Comparison of ENCODE assay signal across 8 cellular contexts in genomic region chr7:47581442-47581820, GRCh38. TPM values are rescaled to one million over a fixed set of nuclear protein-coding genes. Genes with fewer than 3 reads are reported as not detected.
DNase-seq lines count a peak whose midpoint lies in the region; ATAC-seq, FAIRE-seq and TF ChIP-seq lines count a peak whose summit lies in the region.

No MANE protein-coding gene starts in this region.

- TF ChIP-seq EP300 in gastroesophageal sphincter (IDR thresholded peaks at IDR 0.05): no peak

- H3K4me2 ChIP-seq in parathyroid adenoma (ENCODE audit: low read length): peak overlapping the region; percentile 90

- intact Hi-C loops in Calu3 (cut with micrococcal nuclease; ENCODE audit: unreplicated experiment): loop anchor here (2.0 kb wide), 1 partner anchor 143 kb away; no protein-coding TSS in a partner anchor

- DNase-seq in Calu3 (peak; percentile 56), RWPE2 (ENCODE audit: low spot score) (no peak), KBM-7 (no peak), RCC 7860 (ENCODE audit: low spot score) (no peak), NCI-H446 (lab: John Stamatoyannopoulos, UW) (no peak)

- no peaks in the 10 kb centered on the region for H3K27me3 Mint-ChIP-seq in Calu3 (ENCODE audit: unreplicated experiment)

- BruUV-seq in Calu3 (replicated peaks; lab: Mats Ljungman, UMichigan): no TSS peak

- H3K4me1 ChIP-seq in RWPE2 (ENCODE audit: insufficient read depth, poor library complexity, severe bottlenecking) (peaks cover 35% of the 10 kb centered on the region), gastroesophageal sphincter (peaks cover 3 to 80% (median 41%) of the 10 kb centered on the region in 3 donors), parathyroid adenoma (peaks cover 19% of the 10 kb centered on the region)

- H3K36me3 ChIP-seq in RWPE2 (ENCODE audit: low read depth) (peaks cover 19% of the 10 kb centered on the region), gastroesophageal sphincter (no peaks in the 10 kb centered on the region), parathyroid adenoma (ENCODE audit: control insufficient read depth, insufficient read depth, low read length) (no peaks in the 10 kb centered on the region)

- peak; percentile 22 for ATAC-seq in RWPE2 (ENCODE audit: low read depth)
- peak; percentile 11 for ATAC-seq in gastroesophageal sphincter
- no peak for ATAC-seq in HG02798 (IDR thresholded peaks at IDR 0.05; ENCODE audit: poor library complexity, unreplicated experiment)

- WGBS in gastroesophageal sphincter (ENCODE audit: low coverage in 1 of 2), 2 donors: 0% methylated on average over 1 of the region's 36 CpGs; no CpG with 5 or more reads in 1 of the 2 donors

- H3K27me3 ChIP-seq in RWPE2 (ENCODE audit: insufficient read depth, poor library complexity, severe bottlenecking) (no peaks in the 10 kb centered on the region), gastroesophageal sphincter (no peaks in the 10 kb centered on the region), parathyroid adenoma (ENCODE audit: control insufficient read depth, insufficient read depth, low read length) (no peaks in the 10 kb centered on the region)

- peaks cover 4% of the 10 kb centered on the region for H3K79me2 ChIP-seq in parathyroid adenoma

- peak overlapping the region; percentile 97 for H2AFZ ChIP-seq in parathyroid adenoma

- peak overlapping the region; percentile 20 for H3K9ac ChIP-seq in parathyroid adenoma

- no peaks in the 10 kb centered on the region for H3K9me3 Mint-ChIP-seq in Calu3 (ENCODE audit: low read depth, unreplicated experiment)

- peaks cover 56% of the 10 kb centered on the region for H3K4me1 Mint-ChIP-seq in Calu3 (ENCODE audit: low read depth, unreplicated experiment)

- H3K27ac ChIP-seq in RWPE2 (ENCODE audit: poor library complexity, severe bottlenecking) (peak overlapping the region; percentile 88), gastroesophageal sphincter (peak overlapping the region; percentile 16 to 88 (median 82)), parathyroid adenoma (no peak overlapping the region)

- in situ Hi-C loops in KBM-7 (cut with MboI; ENCODE audit: low pct_unique_long_range_greater_than_20kb, low sequenced_read_pairs): no loop called here

- peaks cover 57% of the 10 kb centered on the region for H3K36me3 Mint-ChIP-seq in Calu3 (ENCODE audit: insufficient read depth, unreplicated experiment)

- TF ChIP-seq POLR2A in gastroesophageal sphincter (IDR thresholded peaks at IDR 0.05): no peak

- H3K4me3 ChIP-seq in RWPE2 (ENCODE audit: severe bottlenecking) (peak overlapping the region; percentile 83), gastroesophageal sphincter (peak overlapping the region; percentile 67 to 83), parathyroid adenoma (ENCODE audit: low read depth, low read length) (peak overlapping the region; percentile 82)

- TF ChIP-seq CTCF in Calu3 (IDR thresholded peaks at IDR 0.05; ENCODE audit: unreplicated experiment): no peak
- no peak for TF ChIP-seq CTCF in RWPE2 (IDR thresholded peaks at IDR 0.05; ENCODE audit: poor library complexity, severe bottlenecking)
- no peak for TF ChIP-seq CTCF in gastroesophageal sphincter (IDR thresholded peaks at IDR 0.05)
- no peak for TF ChIP-seq CTCF in parathyroid adenoma (IDR thresholded peaks at IDR 0.05)

- peak overlapping the region; percentile 100 for H3K4me3 Mint-ChIP-seq in Calu3 (ENCODE audit: low read depth, unreplicated experiment)

- H3K27ac Mint-ChIP-seq in Calu3 (ENCODE audit: unreplicated experiment): peak overlapping the region; percentile 88

- FAIRE-seq in RCC 7860 (lab: Jason Lieb, UNC): no peak

- peaks cover 2% of the 10 kb centered on the region for H3K9me3 ChIP-seq in RWPE2 (ENCODE audit: severe bottlenecking)
- H3K9me3 ChIP-seq in gastroesophageal sphincter: peaks cover 0 to 4% (median 0%) of the 10 kb centered on the region in 3 donors
- H3K9me3 ChIP-seq in parathyroid adenoma (ENCODE audit: control insufficient read depth, low read length): no peaks in the 10 kb centered on the region

- CTCF ChIA-PET in Calu3 (lab: Charles Lee): interaction anchor here (0.6 to 2.1 kb wide), 7 partner anchors 30 to 1860 kb away, joined by 3 to 9 read pairs (median 5); no protein-coding TSS in a partner anchor

RNA-seq across cellular contexts. Expression of gene TNS3, which starts 0.5 kb away (rescaled TPM):
- 102 and 135 TPM in 2 replicates for total RNA-seq in Calu3 (2022)
- 10 to 100 TPM; 35.0 to 61.3 (median 45.1) TPM for total RNA-seq in gastroesophageal sphincter
